Comparison of ENCODE assay signal across 12 cellular contexts in the genomic region with DNA sequence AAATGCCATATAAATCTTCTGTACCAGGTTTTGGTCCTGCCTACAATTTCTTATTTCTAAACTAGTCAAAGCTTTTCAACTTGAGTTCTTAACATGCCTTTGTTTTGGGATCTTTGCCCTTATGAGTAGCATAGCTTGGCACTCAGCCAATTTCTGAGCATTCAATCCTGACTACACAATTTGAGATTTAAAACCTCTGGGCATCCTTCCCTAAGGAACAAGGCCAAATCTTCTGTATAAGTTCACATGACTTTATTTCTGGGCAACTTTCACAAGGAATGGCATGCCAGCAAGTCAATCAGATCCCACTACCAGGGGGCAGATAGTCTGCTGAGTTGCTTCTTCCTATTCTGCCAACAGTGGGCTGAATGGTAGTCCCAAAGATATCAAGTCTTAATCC.
DNase-seq lines count a peak whose midpoint lies in the region; ATAC-seq and TF ChIP-seq lines count a peak whose summit lies in the region.
"Had no signal": no experiment of that assay in that cellular context is flagged by ENCODE, and none has a peak within 500 bp of the region (broad histone marks: within the 10 kb centered on the region; RNA-seq: fewer than 3 reads in every experiment).

No MANE protein-coding gene starts in this region.

- H3K36me3 Mint-ChIP-seq in osteocyte (ENCODE audit: unreplicated experiment) (no peaks in the 10 kb centered on the region), T-cell (no peaks in the 10 kb centered on the region)
- no peaks in the 10 kb centered on the region for H3K36me3 Mint-ChIP-seq in activated T-cell treated with anti-CD3 and anti-CD28 coated beads, Interleukin-2, amount 50 U/mL, for 4 hours (ENCODE audit: insufficient read depth)

- H3K4me3 Mint-ChIP-seq in osteocyte (ENCODE audit: unreplicated experiment), result no peak overlapping the region
- no peak overlapping the region for H3K4me3 Mint-ChIP-seq in activated T-cell treated with anti-CD3 and anti-CD28 coated beads, Interleukin-2, amount 50 U/mL, for 4 hours
- no peak overlapping the region for H3K4me3 Mint-ChIP-seq in T-cell
- H3K4me3 Mint-ChIP-seq: neural crest cell had no signal

- DNase-seq in GM04503 (ENCODE audit: low read depth), result peak; percentile 59
- DNase-seq in NCI-H446 (lab: John Stamatoyannopoulos, UW), result peak; percentile 88 to 97
- peak; percentile 25 for DNase-seq in dermis blood vessel endothelial cell
- no peak for DNase-seq in osteocyte (ENCODE audit: extremely low spot score, unreplicated experiment)
- DNase-seq in activated T-cell treated with anti-CD3 and anti-CD28 coated beads, Interleukin-2, amount 50 U/mL, for 4 hours, result no peak
- no peak for DNase-seq in lower lobe of right lung
- no peak for DNase-seq in T-cell
- DNase-seq in NCI-H1105 (lab: John Stamatoyannopoulos, UW), result no peak
- DNase-seq: activated T-cell treated with anti-CD3 and anti-CD28 coated beads for 4 hours; stimulated activated CD4-positive, alpha-beta T cell treated with anti-CD3 and anti-CD28 coated beads, Interleukin-4, amount 100 ng/mL, for 1 hour; T-helper 9 cell had no signal

- H3K27ac Mint-ChIP-seq in osteocyte (ENCODE audit: unreplicated experiment), result peak overlapping the region; percentile 83
- H3K27ac Mint-ChIP-seq in T-cell, result no peak overlapping the region

- no peak for ATAC-seq in activated T-cell treated with anti-CD3 and anti-CD28 coated beads, Interleukin-2, amount 50 U/mL, for 4 hours
- ATAC-seq in lower lobe of right lung, result no peak
- no peak for ATAC-seq in T-cell (replicated peaks in 1 of 4)

- H3K9me3 Mint-ChIP-seq in osteocyte (ENCODE audit: unreplicated experiment) (no peaks in the 10 kb centered on the region), T-cell (no peaks in the 10 kb centered on the region)
- no peaks in the 10 kb centered on the region for H3K9me3 Mint-ChIP-seq in activated T-cell treated with anti-CD3 and anti-CD28 coated beads, Interleukin-2, amount 50 U/mL, for 4 hours
- H3K9me3 Mint-ChIP-seq: neural crest cell had no signal

- no peak overlapping the region for H3K27ac ChIP-seq in lower lobe of right lung

- no peaks in the 10 kb centered on the region for H3K9me3 ChIP-seq in lower lobe of right lung

- POLR2A ChIA-PET in T-cell (lab: Charles Lee), result no interaction called here

- H3K4me3 ChIP-seq in lower lobe of right lung, result no peak overlapping the region

- H3K4me1 Mint-ChIP-seq in osteocyte (ENCODE audit: unreplicated experiment) (peaks cover 55% of the 10 kb centered on the region), T-cell (peaks cover 0 to 9% (median 6%) of the 10 kb centered on the region in 3 donors)
- H3K4me1 Mint-ChIP-seq in activated T-cell treated with anti-CD3 and anti-CD28 coated beads, Interleukin-2, amount 50 U/mL, for 4 hours (ENCODE audit: low read depth), result peaks cover 6% of the 10 kb centered on the region

- peaks cover 18% of the 10 kb centered on the region for H3K4me1 ChIP-seq in lower lobe of right lung

- H3K36me3 ChIP-seq in lower lobe of right lung, result no peaks in the 10 kb centered on the region

- no peaks in the 10 kb centered on the region for H3K27me3 ChIP-seq in lower lobe of right lung (ENCODE audit: low read depth)

- intact Hi-C loops in lower lobe of right lung (cut with DNase I), result no loop called here

- no peaks in the 10 kb centered on the region for H3K27me3 Mint-ChIP-seq in osteocyte (ENCODE audit: unreplicated experiment)
- no peaks in the 10 kb centered on the region for H3K27me3 Mint-ChIP-seq in activated T-cell treated with anti-CD3 and anti-CD28 coated beads, Interleukin-2, amount 50 U/mL, for 4 hours (ENCODE audit: low read depth)
- peaks cover 0 to 3% of the 10 kb centered on the region in 2 donors for H3K27me3 Mint-ChIP-seq in T-cell

- TF ChIP-seq CTCF in osteocyte (IDR thresholded peaks at IDR 0.05) (no peak), lower lobe of right lung (IDR thresholded peaks at IDR 0.05) (no peak)

- CTCF ChIA-PET in T-cell (lab: Charles Lee), result interaction anchor here in 1 of 2 donors (1.0 kb wide), 1 partner anchor 13 kb away, joined by 3 read pairs; no protein-coding TSS in a partner anchor

Comparison
In these comparisons a context has a peak if more than half of its experiments do, and no peak if none do; other contexts are left out.
1. DNase-seq: peak in GM04503 (single experiment), NCI-H446 (2 of 2) and dermis blood vessel endothelial cell (single experiment); none in osteocyte (single experiment), activated T-cell treated with anti-CD3 and anti-CD28 coated beads, Interleukin-2, amount 50 U/mL, for 4 hours (single experiment), lower lobe of right lung (single experiment), T-cell (0 of 34) and NCI-H1105 (single experiment).